In genomic region chr11:47410404-47411264, GRCh38 we compare ENCODE assay signal across 13 cellular contexts. TPM values are rescaled to one million over a fixed set of nuclear protein-coding genes. Genes with fewer than 3 reads are reported as not detected.
A peak's percentile ranks its signal among the peaks of the same experiment; 100 is the strongest.
DNase-seq lines count a peak whose midpoint lies in the region; ATAC-seq and TF ChIP-seq lines count a peak whose summit lies in the region.
"Had no signal": no experiment of that assay in that cellular context is flagged by ENCODE, and none has a peak within 500 bp of the region (broad histone marks: within the 10 kb centered on the region; RNA-seq: fewer than 3 reads in every experiment).

No MANE protein-coding gene starts in this region.

- H3K27ac Mint-ChIP-seq in chondrocyte (ENCODE audit: unreplicated experiment): no peak overlapping the region
- H3K27ac Mint-ChIP-seq in neural progenitor cell: no peak overlapping the region
- H3K27ac Mint-ChIP-seq: activated naive CD8-positive, alpha-beta T cell treated with anti-CD3 and anti-CD28 coated beads, Interleukin-2, amount 10 ng/mL, durations not matched to agents 7 days and 5 days had no signal

- H3K27me3 ChIP-seq in AG04450 (ENCODE audit: control insufficient read depth, insufficient read depth, low read length): no peaks in the 10 kb centered on the region
- H3K27me3 ChIP-seq in neural progenitor cell: no peaks in the 10 kb centered on the region
- H3K27me3 ChIP-seq in MM.1S (replicated peaks; ENCODE audit: insufficient read depth, low read length): no peaks in the 10 kb centered on the region

- peak overlapping the region; percentile 95 for H3K4me3 ChIP-seq in AG04450 (ENCODE audit: low read depth, low read length)
- H3K4me3 ChIP-seq in HFF-Myc (replicated peaks; ENCODE audit: low read depth, low read length): peak overlapping the region; percentile 75
- H3K4me3 ChIP-seq in neural progenitor cell: no peak overlapping the region
- H3K4me3 ChIP-seq in MM.1S (ENCODE audit: low read length): no peak overlapping the region
- H3K4me3 ChIP-seq: prostate gland had no signal

- H3K79me2 ChIP-seq in neural progenitor cell (ENCODE audit: low read depth): no peaks in the 10 kb centered on the region
- no peaks in the 10 kb centered on the region for H3K79me2 ChIP-seq in MM.1S (ENCODE audit: low read length)

- H3K9me2 ChIP-seq in MM.1S (replicated peaks; ENCODE audit: insufficient read depth, low read length): no peaks in the 10 kb centered on the region

- peaks cover 2% of the 10 kb centered on the region for H4K20me1 ChIP-seq in neural progenitor cell (ENCODE audit: low read depth)
- no peaks in the 10 kb centered on the region for H4K20me1 ChIP-seq in MM.1S (ENCODE audit: insufficient read depth, low read length)

- TF ChIP-seq CTCF in AG04450 (IDR thresholded peaks at IDR 0.05; ENCODE audit: low read depth, low read length) (no peak), HFF-Myc (IDR thresholded peaks at IDR 0.05; ENCODE audit: low read depth, low read length, missing control alignments) (no peak), chondrocyte (IDR thresholded peaks at IDR 0.05) (no peak), neural progenitor cell (IDR thresholded peaks at IDR 0.05) (no peak), MM.1S (IDR thresholded peaks at IDR 0.05; ENCODE audit: low read length) (no peak)

- CTCF ChIA-PET in AG04450 (lab: Charles Lee): interaction anchor here (0.9 to 4.4 kb wide), 7 partner anchors 16 to 225 kb away, joined by 3 to 23 read pairs (median 4); partner anchors contain the start of genes NR1H3 and PSMC3

- H3K9ac ChIP-seq in neural progenitor cell (no peak overlapping the region), MM.1S (ENCODE audit: low read length) (no peak overlapping the region)

- no peak for ATAC-seq in HG02970 (IDR thresholded peaks at IDR 0.05; ENCODE audit: low FRiP score, unreplicated experiment)

- H3K9me3 ChIP-seq in AG04450 (ENCODE audit: control insufficient read depth, insufficient read depth, low read length) (no peaks in the 10 kb centered on the region; the same call in 1 of the 2 replicates), neural progenitor cell (ENCODE audit: low read depth) (no peaks in the 10 kb centered on the region), MM.1S (replicated peaks; ENCODE audit: insufficient read depth, low read length) (no peaks in the 10 kb centered on the region)
- H3K9me3 ChIP-seq: prostate gland had no signal

- H3K27me3 Mint-ChIP-seq in chondrocyte (ENCODE audit: low read depth) (no peaks in the 10 kb centered on the region), neural progenitor cell (ENCODE audit: insufficient read depth, low read depth) (peaks cover 2% of the 10 kb centered on the region)
- H3K27me3 Mint-ChIP-seq: activated naive CD8-positive, alpha-beta T cell treated with anti-CD3 and anti-CD28 coated beads, Interleukin-2, amount 10 ng/mL, durations not matched to agents 7 days and 5 days had no signal

- H3K27ac ChIP-seq in AG04450 (ENCODE audit: low read depth, low read length) (no peak overlapping the region), neural progenitor cell (no peak overlapping the region), MM.1S (ENCODE audit: low read length) (no peak overlapping the region)

- H3K9me3 Mint-ChIP-seq in chondrocyte (ENCODE audit: low read depth): no peaks in the 10 kb centered on the region
- no peaks in the 10 kb centered on the region for H3K9me3 Mint-ChIP-seq in neural progenitor cell
- H3K9me3 Mint-ChIP-seq: activated naive CD8-positive, alpha-beta T cell treated with anti-CD3 and anti-CD28 coated beads, Interleukin-2, amount 10 ng/mL, durations not matched to agents 7 days and 5 days had no signal

- DNase-seq in AG04450 (ENCODE audit: low read depth, low spot score): no peak
- no peak for DNase-seq in HFF-Myc (ENCODE audit: extremely low read depth, low read depth)
- DNase-seq in chondrocyte (ENCODE audit: low spot score): no peak
- DNase-seq in neural progenitor cell (ENCODE audit: low spot score): peak; percentile 1
- no peak for DNase-seq in SK-N-DZ (ENCODE audit: low spot score)
- no peak for DNase-seq in stimulated activated CD4-positive, alpha-beta T cell treated with anti-CD3 and anti-CD28 coated beads, Interleukin-4, amount 100 ng/mL, for 4 hours
- no peak for DNase-seq in MM.1S
- DNase-seq: activated CD4-positive, alpha-beta T cell treated with anti-CD3 and anti-CD28 coated beads for 4 hours; activated naive CD8-positive, alpha-beta T cell treated with anti-CD3 and anti-CD28 coated beads, Interleukin-2, amount 10 ng/mL, durations not matched to agents 7 days and 5 days; NCI-H1930; RPMI8226 had no signal

- H3K4me3 Mint-ChIP-seq in chondrocyte (ENCODE audit: unreplicated experiment) (peak overlapping the region; percentile 98), neural progenitor cell (peak overlapping the region; percentile 69)
- H3K4me3 Mint-ChIP-seq: activated naive CD8-positive, alpha-beta T cell treated with anti-CD3 and anti-CD28 coated beads, Interleukin-2, amount 10 ng/mL, durations not matched to agents 7 days and 5 days had no signal

- peaks cover 45% of the 10 kb centered on the region for H3K4me1 Mint-ChIP-seq in chondrocyte (ENCODE audit: low read depth)
- peaks cover 25% of the 10 kb centered on the region for H3K4me1 Mint-ChIP-seq in neural progenitor cell

- H3K36me3 ChIP-seq in neural progenitor cell (no peaks in the 10 kb centered on the region), MM.1S (replicated peaks; ENCODE audit: insufficient read depth, low read length) (no peaks in the 10 kb centered on the region)

- H2AFZ ChIP-seq in neural progenitor cell (replicated peaks) (no peak overlapping the region), MM.1S (ENCODE audit: low read length) (no peak overlapping the region)

- H3K36me3 Mint-ChIP-seq in chondrocyte (ENCODE audit: low read depth) (peaks cover 12% of the 10 kb centered on the region), neural progenitor cell (peaks cover 7% of the 10 kb centered on the region)

- H3K4me1 ChIP-seq in neural progenitor cell: no peaks in the 10 kb centered on the region
- H3K4me1 ChIP-seq in MM.1S (ENCODE audit: low read length): peaks cover 15% of the 10 kb centered on the region

- no peak overlapping the region for H3K4me2 ChIP-seq in neural progenitor cell
- no peak overlapping the region for H3K4me2 ChIP-seq in MM.1S (ENCODE audit: low read depth, low read length)

- H3F3A ChIP-seq in neural progenitor cell (ENCODE audit: low read depth) (peaks cover 16% of the 10 kb centered on the region), MM.1S (ENCODE audit: insufficient read depth, low read length) (peaks cover 10% of the 10 kb centered on the region)

- POLR2A ChIA-PET in AG04450 (lab: Yijun Ruan, JAX): interaction anchor here (0.5 to 0.6 kb wide), 2 partner anchors 44 to 151 kb away, joined by 3 to 7 read pairs; no protein-coding TSS in a partner anchor

RNA-seq across cellular contexts. Expression of gene SLC39A13, which starts 2.2 kb away (rescaled TPM):
- 54.4 and 65.9 TPM in 2 replicates for polyA plus RNA-seq in AG04450 (2011; rRNA removed)
- polyA minus RNA-seq in AG04450 (2011; rRNA and poly(A)+ RNA removed): 26.2 and 33.5 TPM in 2 replicates
- 113 to 124 TPM (median 120 TPM) in 3 replicates for total RNA-seq in chondrocyte
- 11.3 and 36.4 TPM in 2 replicates for total RNA-seq in neural progenitor cell (ENCODE audit: low replicate concordance)
- 27.2 and 37.3 TPM in 2 replicates for polyA plus RNA-seq in SK-N-DZ (2014; cell fraction: cytosol; rRNA removed)
- 82.3 and 117 TPM in 2 replicates for polyA plus RNA-seq in SK-N-DZ (2014; cell fraction: nucleus; rRNA removed)

RNA-seq across cellular contexts. Expression of gene PSMC3, which starts 15.6 kb away (rescaled TPM):
- 211 and 290 TPM in 2 replicates for polyA plus RNA-seq in AG04450 (2011; rRNA removed)
- 169 and 172 TPM in 2 replicates for polyA minus RNA-seq in AG04450 (2011; rRNA and poly(A)+ RNA removed)
- total RNA-seq in chondrocyte (100 to 139 TPM (median 108 TPM) in 3 replicates), neural progenitor cell (ENCODE audit: low replicate concordance) (126 and 175 TPM in 2 replicates)
- 322 and 344 TPM in 2 replicates for polyA plus RNA-seq in SK-N-DZ (2014; cell fraction: cytosol; rRNA removed)
- 120 and 171 TPM in 2 replicates for polyA plus RNA-seq in SK-N-DZ (2014; cell fraction: nucleus; rRNA removed)

RNA-seq across cellular contexts. Expression of gene SPI1, which starts 32.3 kb away (rescaled TPM):
- not detected in 2 replicates for polyA plus RNA-seq in AG04450 (2011; rRNA removed)
- not detected in 2 replicates for polyA minus RNA-seq in AG04450 (2011; rRNA and poly(A)+ RNA removed)
- total RNA-seq in chondrocyte (not detected in 3 replicates), neural progenitor cell (ENCODE audit: low replicate concordance) (not detected in 2 replicates)
- 0.29 and 0.31 TPM in 2 replicates for polyA plus RNA-seq in SK-N-DZ (2014; cell fraction: cytosol; rRNA removed)
- polyA plus RNA-seq in SK-N-DZ (2014; cell fraction: nucleus; rRNA removed): not detected in 2 replicates

RNA-seq across cellular contexts. Expression of gene RAPSN, which starts 38.3 kb away (rescaled TPM):
- 0.09 TPM in 1 of 2 replicates, not detected in the other for polyA plus RNA-seq in AG04450 (2011; rRNA removed)
- polyA minus RNA-seq in AG04450 (2011; rRNA and poly(A)+ RNA removed): 0.46 TPM in 1 of 2 replicates, not detected in the other
- total RNA-seq in chondrocyte (0.33 to 0.35 TPM (median 0.34 TPM) in 3 replicates), neural progenitor cell (ENCODE audit: low replicate concordance) (not detected in 2 replicates)
- polyA plus RNA-seq in SK-N-DZ (2014; cell fraction: cytosol; rRNA removed): 0.28 and 1.2 TPM in 2 replicates
- 0.31 TPM in 1 of 2 replicates, not detected in the other for polyA plus RNA-seq in SK-N-DZ (2014; cell fraction: nucleus; rRNA removed)

RNA-seq across cellular contexts. Expression of gene MYBPC3, which starts 58.1 kb away (rescaled TPM):
- not detected in 2 replicates for polyA plus RNA-seq in AG04450 (2011; rRNA removed)
- not detected in 2 replicates for polyA minus RNA-seq in AG04450 (2011; rRNA and poly(A)+ RNA removed)
- not detected in 3 replicates for total RNA-seq in chondrocyte
- 0.06 and 0.12 TPM in 2 replicates for total RNA-seq in neural progenitor cell (ENCODE audit: low replicate concordance)
- polyA plus RNA-seq in SK-N-DZ (2014; cell fraction: cytosol; rRNA removed): not detected in 2 replicates
- 0.40 and 0.79 TPM in 2 replicates for polyA plus RNA-seq in SK-N-DZ (2014; cell fraction: nucleus; rRNA removed)

Comparison
In these comparisons a context has a peak if more than half of its experiments do, and no peak if none do; other contexts are left out.
1. H3K4me3 ChIP-seq: peak in AG04450 (single experiment) and HFF-Myc (single experiment); none in neural progenitor cell (single experiment) and MM.1S (single experiment).